In the genomic region with DNA sequence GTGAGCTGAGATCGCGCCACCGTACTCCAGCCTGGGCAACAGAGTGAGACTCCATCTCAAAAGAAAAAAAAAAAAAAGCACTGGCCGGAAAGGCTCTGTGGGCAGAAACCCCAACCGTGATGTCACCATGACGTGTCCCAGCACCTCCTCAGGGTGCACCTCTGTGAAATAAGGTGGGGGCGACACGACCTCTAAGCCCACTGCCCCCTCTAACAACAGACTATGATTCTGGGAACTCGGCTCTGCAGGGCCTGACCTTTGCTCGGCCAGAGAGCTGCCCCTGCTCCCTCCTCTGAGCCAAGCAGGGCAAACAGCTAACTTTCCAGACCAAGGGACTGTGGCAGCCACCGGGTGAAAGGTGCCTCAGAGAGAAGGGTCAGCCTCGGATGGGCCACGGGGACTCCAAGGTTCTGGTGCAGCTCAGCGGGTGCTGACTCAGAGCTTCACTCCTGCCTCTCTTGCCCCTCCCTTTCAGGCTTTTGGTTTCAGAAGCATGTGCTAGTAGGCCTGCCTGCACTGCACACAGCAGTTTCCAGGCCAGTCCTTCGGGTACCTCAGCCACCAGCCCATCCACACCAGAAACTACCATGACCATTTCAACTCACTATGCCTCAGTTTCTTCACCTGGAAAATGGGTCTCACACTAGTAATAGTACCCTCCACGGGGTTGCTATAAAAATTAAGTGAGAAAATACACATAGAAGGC, we compare ENCODE assay signal across 8 cellular contexts. TPM values are rescaled to one million over a fixed set of nuclear protein-coding genes. Genes with fewer than 3 reads are reported as not detected.
DNase-seq lines count a peak whose midpoint lies in the region; ATAC-seq and TF ChIP-seq lines count a peak whose summit lies in the region.

No MANE protein-coding gene starts in this region.

- peak in 4 of 5 donors; percentile 52 to 75 (median 54) for DNase-seq in CD8-positive, alpha-beta memory T cell
- peak; percentile 78 for DNase-seq in HFFc6
- DNase-seq in T-helper 22 cell (ENCODE audit: low read depth) = peak; percentile 58
- peak; percentile 70 to 82 (median 80) for DNase-seq in body of pancreas
- DNase-seq in mesothelial cell of epicardium (ENCODE audit: low spot score in 2 of 2, unreplicated experiment in 2 of 2) = no peak
- peak in 4 of 49 donors; percentile 20 to 41 (median 36) for DNase-seq in substantia nigra (lab: John Stamatoyannopoulos, UW)
- DNase-seq in NCI-H1694 (lab: John Stamatoyannopoulos, UW) = no peak
- DNase-seq in iPS-NIHi7 (ENCODE audit: extremely low spot score) = no peak

- TF ChIP-seq CTCF in HFFc6 (IDR thresholded peaks at IDR 0.05) = no peak
- no peak for TF ChIP-seq CTCF in body of pancreas (IDR thresholded peaks at IDR 0.05)
- no peak for TF ChIP-seq CTCF in mesothelial cell of epicardium (IDR thresholded peaks at IDR 0.05; ENCODE audit: unreplicated experiment)

- POLR2A ChIA-PET in CD8-positive, alpha-beta memory T cell (lab: Charles Lee) = interaction anchor here (0.5 to 1.1 kb wide), 4 partner anchors 9 to 125 kb away, joined by 3 to 5 read pairs (median 4); no protein-coding TSS in a partner anchor

- peak overlapping the region; percentile 96 for H3K27ac ChIP-seq in CD8-positive, alpha-beta memory T cell (ENCODE audit: low read depth, low read length)
- H3K27ac ChIP-seq in body of pancreas (peak overlapping the region; percentile 98 to 99 (median 98)), substantia nigra (ENCODE audit: low read depth, low read length, poor library complexity, severe bottlenecking) (peak overlapping the region; percentile 81)

- no peaks in the 10 kb centered on the region for H3K9me3 Mint-ChIP-seq in CD8-positive, alpha-beta memory T cell
- H3K9me3 Mint-ChIP-seq in HFFc6 (no peaks in the 10 kb centered on the region), mesothelial cell of epicardium (no peaks in the 10 kb centered on the region)

- CTCF ChIA-PET in CD8-positive, alpha-beta memory T cell (lab: Charles Lee) = interaction anchor here (1.7 to 7.8 kb wide), 3 partner anchors 9 to 11 kb away, joined by 5 to 134 read pairs (median 10); a partner anchor contains a TSS

- peak overlapping the region; percentile 69 to 93 (median 89) for H3K4me3 Mint-ChIP-seq in CD8-positive, alpha-beta memory T cell
- H3K4me3 Mint-ChIP-seq in HFFc6 (peak overlapping the region; percentile 72), mesothelial cell of epicardium (no peak overlapping the region)

- H3K9me3 ChIP-seq in CD8-positive, alpha-beta memory T cell (ENCODE audit: low read length) = no peaks in the 10 kb centered on the region
- no peaks in the 10 kb centered on the region for H3K9me3 ChIP-seq in body of pancreas

- H3K27me3 Mint-ChIP-seq in CD8-positive, alpha-beta memory T cell = no peaks in the 10 kb centered on the region
- H3K27me3 Mint-ChIP-seq in HFFc6 (ENCODE audit: insufficient read depth) = peaks cover 5% of the 10 kb centered on the region
- no peaks in the 10 kb centered on the region for H3K27me3 Mint-ChIP-seq in mesothelial cell of epicardium (ENCODE audit: low read depth)

- H3K27ac Mint-ChIP-seq in CD8-positive, alpha-beta memory T cell = peak overlapping the region; percentile 97 to 100 (median 99)
- H3K27ac Mint-ChIP-seq in HFFc6 (peak overlapping the region; percentile 100), mesothelial cell of epicardium (peak overlapping the region; percentile 9)

- H3K4me1 Mint-ChIP-seq in CD8-positive, alpha-beta memory T cell = peaks cover 68 to 81% (median 69%) of the 10 kb centered on the region in 3 donors
- H3K4me1 Mint-ChIP-seq in HFFc6 (ENCODE audit: low read depth) (peaks cover 75% of the 10 kb centered on the region), mesothelial cell of epicardium (peaks cover 53% of the 10 kb centered on the region)

- peak in 2 of 3 donors; percentile 31 to 43 for TF ChIP-seq POLR2A in body of pancreas (IDR thresholded peaks at IDR 0.05)

- ATAC-seq in body of pancreas = no peak

- no peaks in the 10 kb centered on the region for H3K27me3 ChIP-seq in CD8-positive, alpha-beta memory T cell (ENCODE audit: insufficient read depth, low read length, poor library complexity, severe bottlenecking)
- H3K27me3 ChIP-seq in body of pancreas = no peaks in the 10 kb centered on the region

- WGBS in body of pancreas, 2 donors = 29 to 38% methylated on average over 15 to 16 of the region's 16 CpGs

- H3K4me1 ChIP-seq in CD8-positive, alpha-beta memory T cell (ENCODE audit: insufficient read depth, low read length) = peaks cover 62% of the 10 kb centered on the region
- peaks cover 100% of the 10 kb centered on the region for H3K4me1 ChIP-seq in body of pancreas

- peak overlapping the region; percentile 25 for H3K4me3 ChIP-seq in CD8-positive, alpha-beta memory T cell (ENCODE audit: low read length)
- H3K4me3 ChIP-seq in body of pancreas = no peak overlapping the region

- peaks cover 37% of the 10 kb centered on the region for H3K36me3 ChIP-seq in CD8-positive, alpha-beta memory T cell (ENCODE audit: insufficient read depth, low read length)
- peaks cover 13 to 15% of the 10 kb centered on the region in 2 donors for H3K36me3 ChIP-seq in body of pancreas (replicated peaks in 1 of 2; ENCODE audit: insufficient read depth in 1 of 2, low read depth in 2 of 2)

- H3K36me3 Mint-ChIP-seq in CD8-positive, alpha-beta memory T cell = peaks cover 0 to 42% (median 4%) of the 10 kb centered on the region in 3 donors
- H3K36me3 Mint-ChIP-seq in HFFc6 (ENCODE audit: low read depth) (peaks cover 10% of the 10 kb centered on the region), mesothelial cell of epicardium (peaks cover 12% of the 10 kb centered on the region)

- intact Hi-C loops in body of pancreas (cut with DNase I) = no loop called here

RNA-seq across cellular contexts. Expression of a gene that starts 8.0 kb away (rescaled TPM):
- 10 to 100 TPM; 82.3 to 92.3 TPM for total RNA-seq in CD8-positive, alpha-beta memory T cell
- polyA plus RNA-seq in CD8-positive, alpha-beta memory T cell = 149 TPM
- 100 to 1,000 TPM; 163 to 187 (median 176) TPM for total RNA-seq in HFFc6 (2021; fragmentation: NEBNext Ultra II Directional; extraction: Animal tissue kit (Norgen Biotek cat#: 25700))
- total RNA-seq in body of pancreas (100 to 1,000 TPM; 125 to 148 TPM), mesothelial cell of epicardium (74.9 to 82.6 TPM (median 80.7 TPM) in 3 replicates)

RNA-seq across cellular contexts. Expression of a gene that starts 13.9 kb away (rescaled TPM):
- 10 to 100 TPM; 26.8 to 31.6 TPM for total RNA-seq in CD8-positive, alpha-beta memory T cell
- 111 TPM for polyA plus RNA-seq in CD8-positive, alpha-beta memory T cell
- total RNA-seq in HFFc6 (2021; fragmentation: NEBNext Ultra II Directional; extraction: Animal tissue kit (Norgen Biotek cat#: 25700)) = 10 to 100 TPM; 50.8 to 62.8 (median 57.7) TPM
- total RNA-seq in body of pancreas (10 to 100 TPM; 17.1 to 21.3 TPM), mesothelial cell of epicardium (63.2 to 70.4 TPM (median 69.5 TPM) in 3 replicates)

RNA-seq across cellular contexts. Expression of a gene that starts 14.3 kb away (rescaled TPM):
- 10 to 100 TPM; 94.8 to 95.2 TPM for total RNA-seq in CD8-positive, alpha-beta memory T cell
- polyA plus RNA-seq in CD8-positive, alpha-beta memory T cell = 86.1 TPM
- total RNA-seq in HFFc6 (2021; fragmentation: NEBNext Ultra II Directional; extraction: Animal tissue kit (Norgen Biotek cat#: 25700)) = 10 to 100 TPM; 71.6 to 91.3 (median 80.4) TPM
- 100 to 1,000 TPM in 1 of 2 donors, 10 to 100 TPM in 1; 61.5 to 114 TPM for total RNA-seq in body of pancreas
- total RNA-seq in mesothelial cell of epicardium = 66.6 to 67.2 TPM (median 67.1 TPM) in 3 replicates

RNA-seq across cellular contexts. Expression of a gene that starts 23.4 kb away (rescaled TPM):
- total RNA-seq in CD8-positive, alpha-beta memory T cell = under 1 TPM; 0.51 to 0.72 TPM
- not detected for polyA plus RNA-seq in CD8-positive, alpha-beta memory T cell
- under 1 TPM in 5 of 6 experiments, not detected in 1; 0.10 to 0.17 (median 0.12) TPM for total RNA-seq in HFFc6 (2021; fragmentation: NEBNext Ultra II Directional; extraction: Animal tissue kit (Norgen Biotek cat#: 25700))
- 10 to 100 TPM in 1 of 2 donors, 1 to 10 TPM in 1; 3.1 to 90.3 TPM for total RNA-seq in body of pancreas
- 0.55 to 0.93 TPM (median 0.78 TPM) in 3 replicates for total RNA-seq in mesothelial cell of epicardium

Comparison
In these comparisons a context has a peak if more than half of its experiments do, and no peak if none do; other contexts are left out.
1. DNase-seq: peak in CD8-positive, alpha-beta memory T cell (4 of 5), HFFc6 (single experiment), T-helper 22 cell (single experiment) and body of pancreas (4 of 4); none in mesothelial cell of epicardium (0 of 2), NCI-H1694 (single experiment) and iPS-NIHi7 (single experiment).
2. H3K27ac Mint-ChIP-seq: peak in every context shown above with its lines; median percentile 100 in HFFc6; 99 in CD8-positive, alpha-beta memory T cell; 9 in mesothelial cell of epicardium.
3. Peak in every context shown above with its lines, with median percentiles within 50 percentile points of each other: H3K27ac ChIP-seq.